Comparison of ENCODE assay signal across 8 cellular contexts in the genomic region with DNA sequence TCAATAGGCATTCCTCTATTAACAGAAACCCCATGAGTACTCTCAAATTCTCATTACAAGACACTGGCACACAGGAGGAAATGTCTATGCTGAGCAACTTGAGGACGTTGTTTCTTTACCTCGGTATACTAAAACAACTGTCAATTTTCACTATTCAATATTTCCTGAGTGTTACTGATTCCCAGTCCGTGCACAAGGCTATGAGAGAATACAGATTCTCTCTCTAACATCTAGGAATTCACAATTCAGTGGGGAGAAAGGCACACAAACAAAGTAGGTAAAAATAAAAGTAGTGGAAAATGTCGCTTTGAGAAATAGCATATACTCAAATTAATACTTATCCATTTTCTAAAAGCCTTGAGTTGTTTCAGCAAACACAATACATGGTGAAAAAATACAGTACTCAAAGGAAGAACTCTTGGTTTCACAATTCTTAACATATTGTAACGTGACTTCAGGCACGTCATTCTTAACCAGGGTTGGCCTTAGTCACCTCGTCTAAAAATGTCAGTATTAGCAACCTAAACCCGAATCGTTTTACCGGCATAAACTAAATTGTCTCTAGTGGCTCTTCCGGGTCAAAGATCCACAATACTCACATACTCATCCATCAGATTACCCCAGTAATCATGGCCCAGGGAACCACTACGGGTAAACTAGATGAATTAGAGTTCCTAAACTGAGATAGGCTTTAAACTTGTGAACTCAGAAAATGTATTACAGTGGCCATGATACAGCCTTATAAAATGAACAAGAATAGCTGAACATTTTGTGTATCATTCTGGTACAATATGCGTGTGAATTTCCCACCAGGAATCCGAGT. TPM values are rescaled to one million over a fixed set of nuclear protein-coding genes. Genes with fewer than 3 reads are reported as not detected.
DNase-seq lines count a peak whose midpoint lies in the region; ATAC-seq and TF ChIP-seq lines count a peak whose summit lies in the region.

No MANE protein-coding gene starts in this region.

- peak; percentile 20 for ATAC-seq in GM18867 (IDR thresholded peaks at IDR 0.05; ENCODE audit: unreplicated experiment)
- no peak for ATAC-seq in activated B cell treated with CpG ODN at 0.5 μM for 24 hours (ENCODE audit: low read depth)
- ATAC-seq in omental fat pad (ENCODE audit: low FRiP score), result peak; percentile 4
- ATAC-seq in sciatic nerve, result no peak

- no peaks in the 10 kb centered on the region for H3K27me3 Mint-ChIP-seq in activated B cell treated with CpG ODN at 0.5 μM for 24 hours

- peak overlapping the region; percentile 82 for H3K4me3 ChIP-seq in HUES48 (ENCODE audit: low read depth, low read length)
- peak overlapping the region; percentile 75 to 88 (median 82) for H3K4me3 ChIP-seq in fibroblast of lung (replicated peaks in 1 of 4; ENCODE audit: control extremely low read depth in 1 of 4, insufficient read depth in 1 of 4, low read depth in 3 of 4, low read length in 4 of 4)

- CTCF ChIA-PET in activated B cell treated with CpG ODN at 0.5 μM for 24 hours (lab: Charles Lee), result interaction anchor here (0.9 kb wide), 1 partner anchor 88 kb away, joined by 4 read pairs; no protein-coding TSS in a partner anchor

- peak overlapping the region; percentile 88 for H3K4me2 ChIP-seq in fibroblast of lung (ENCODE audit: extremely low read depth, insufficient read depth, low read length)

- peak overlapping the region; percentile 70 for H3K27ac ChIP-seq in HUES48 (ENCODE audit: low read depth, low read length)
- H3K27ac ChIP-seq in fibroblast of lung (ENCODE audit: insufficient read depth, low read length), result peak overlapping the region; percentile 91

- H3K9me3 ChIP-seq in HUES48 (ENCODE audit: control insufficient read depth, insufficient read depth, low read length), result no peaks in the 10 kb centered on the region
- no peaks in the 10 kb centered on the region for H3K9me3 ChIP-seq in fibroblast of lung (ENCODE audit: control insufficient read depth, insufficient read depth, low read depth, low read length)

- H3K36me3 Mint-ChIP-seq in activated B cell treated with CpG ODN at 0.5 μM for 24 hours (ENCODE audit: low read depth), result peaks cover 12% of the 10 kb centered on the region

- H3K4me1 ChIP-seq in HUES48 (ENCODE audit: control insufficient read depth, insufficient read depth, low read length), result peaks cover 28% of the 10 kb centered on the region
- peaks cover 4% of the 10 kb centered on the region for H3K4me1 ChIP-seq in fibroblast of lung (ENCODE audit: control insufficient read depth, extremely low read depth, insufficient read depth, low read length)

- intact Hi-C loops in activated B cell treated with CpG ODN at 0.5 μM for 24 hours (cut with micrococcal nuclease) (loop anchor here (2.0 to 5.0 kb wide), 2 partner anchors 1616 to 1641 kb away; a partner anchor contains a TSS), sciatic nerve (cut with DNase I) (no loop called here)

- H3K36me3 ChIP-seq in HUES48 (ENCODE audit: control insufficient read depth, insufficient read depth, low read length) (no peaks in the 10 kb centered on the region), fibroblast of lung (ENCODE audit: control insufficient read depth, insufficient read depth, low read length) (no peaks in the 10 kb centered on the region)

- no peaks in the 10 kb centered on the region for H4K20me1 ChIP-seq in fibroblast of lung (ENCODE audit: control insufficient read depth, extremely low read depth, insufficient read depth, low read length)

- peaks cover 21% of the 10 kb centered on the region for H3K79me2 ChIP-seq in fibroblast of lung (ENCODE audit: control insufficient read depth, insufficient read depth, low read length)

- DNase-seq in AML-193 (lab: John Stamatoyannopoulos, UW) (peak; percentile 16 to 45), activated B cell treated with CpG ODN at 0.5 μM for 24 hours (no peak), fibroblast of lung (ENCODE audit: low read depth in 2 of 2) (peak; percentile 63 to 67), omental fat pad (ENCODE audit: low spot score) (no peak), OCI-M2 (lab: John Stamatoyannopoulos, UW; ENCODE audit: unreplicated experiment) (no peak), sciatic nerve (ENCODE audit: low spot score) (no peak)

- peak overlapping the region; percentile 18; the same call in 1 of the 2 replicates for H3K9ac ChIP-seq in HUES48 (ENCODE audit: low read depth, low read length)
- H3K9ac ChIP-seq in fibroblast of lung (ENCODE audit: insufficient read depth, low read length), result peak overlapping the region; percentile 95

- peak overlapping the region; percentile 96 for H3K27ac Mint-ChIP-seq in activated B cell treated with CpG ODN at 0.5 μM for 24 hours

- peak overlapping the region; percentile 37 for H2AFZ ChIP-seq in fibroblast of lung (ENCODE audit: low read length)

- peaks cover 64% of the 10 kb centered on the region for H3K4me1 Mint-ChIP-seq in activated B cell treated with CpG ODN at 0.5 μM for 24 hours

- POLR2A ChIA-PET in activated B cell treated with CpG ODN at 0.5 μM for 24 hours (lab: Charles Lee), result interaction anchor here (4.1 kb wide), 1 partner anchor 119 kb away, joined by 43 read pairs; a partner anchor contains a TSS

- H3K4me3 Mint-ChIP-seq in activated B cell treated with CpG ODN at 0.5 μM for 24 hours, result peak overlapping the region; percentile 97

- H3K9me3 Mint-ChIP-seq in activated B cell treated with CpG ODN at 0.5 μM for 24 hours, result no peaks in the 10 kb centered on the region

- H3K27me3 ChIP-seq in HUES48 (ENCODE audit: control insufficient read depth, insufficient read depth, low read length) (no peaks in the 10 kb centered on the region), fibroblast of lung (ENCODE audit: control insufficient read depth, insufficient read depth, low read length) (no peaks in the 10 kb centered on the region)

- TF ChIP-seq CTCF in activated B cell treated with CpG ODN at 0.5 μM for 24 hours (IDR thresholded peaks at IDR 0.05) (no peak), fibroblast of lung (conservative IDR thresholded peaks at IDR 0.05 in 1 of 2, IDR thresholded peaks at IDR 0.05 in 1 of 2; ENCODE audit: low read depth in 1 of 2, low read length in 2 of 2) (no peak), omental fat pad (IDR thresholded peaks at IDR 0.05) (no peak)

RNA-seq across cellular contexts. Expression of a gene that starts 1.5 kb away (rescaled TPM):
- total RNA-seq in activated B cell treated with CpG ODN at 0.5 μM for 24 hours (6.7 and 7.6 TPM in 2 replicates), fibroblast of lung (4.1 and 6.3 TPM in 2 replicates), omental fat pad (1 to 10 TPM; 6.3 to 9.5 (median 7.7) TPM), sciatic nerve (7.2 TPM)
- 2.5 and 3.6 TPM in 2 replicates for polyA plus RNA-seq in fibroblast of lung
- polyA plus RNA-seq in fibroblast of lung (2012), result 2.0 and 2.7 TPM in 2 replicates
- 0.24 TPM in 1 of 2 replicates, not detected in the other for polyA minus RNA-seq in fibroblast of lung (ENCODE audit: low replicate concordance)

RNA-seq across cellular contexts. Expression of a gene that starts 2.7 kb away (rescaled TPM):
- 16.7 and 23.8 TPM in 2 replicates for total RNA-seq in activated B cell treated with CpG ODN at 0.5 μM for 24 hours
- 14.0 and 14.4 TPM in 2 replicates for total RNA-seq in fibroblast of lung
- polyA plus RNA-seq in fibroblast of lung, result 39.9 and 44.4 TPM in 2 replicates
- polyA plus RNA-seq in fibroblast of lung (2012), result 26.5 and 39.7 TPM in 2 replicates
- 3.3 and 5.2 TPM in 2 replicates for polyA minus RNA-seq in fibroblast of lung (ENCODE audit: low replicate concordance)
- total RNA-seq in omental fat pad, result 10 to 100 TPM; 14.6 to 21.8 (median 18.1) TPM
- 16.1 TPM for total RNA-seq in sciatic nerve

Comparison
In these comparisons a context has a peak if more than half of its experiments do, and no peak if none do; other contexts are left out.
1. DNase-seq: peak in AML-193 (2 of 2) and fibroblast of lung (2 of 2); none in activated B cell treated with CpG ODN at 0.5 μM for 24 hours (single experiment), omental fat pad (single experiment), OCI-M2 (single experiment) and sciatic nerve (single experiment).
2. ATAC-seq: peak in GM18867 (single experiment) and omental fat pad (single experiment); none in activated B cell treated with CpG ODN at 0.5 μM for 24 hours (single experiment) and sciatic nerve (single experiment).